8 cellular contexts compared by ENCODE assay signal in the genomic region with DNA sequence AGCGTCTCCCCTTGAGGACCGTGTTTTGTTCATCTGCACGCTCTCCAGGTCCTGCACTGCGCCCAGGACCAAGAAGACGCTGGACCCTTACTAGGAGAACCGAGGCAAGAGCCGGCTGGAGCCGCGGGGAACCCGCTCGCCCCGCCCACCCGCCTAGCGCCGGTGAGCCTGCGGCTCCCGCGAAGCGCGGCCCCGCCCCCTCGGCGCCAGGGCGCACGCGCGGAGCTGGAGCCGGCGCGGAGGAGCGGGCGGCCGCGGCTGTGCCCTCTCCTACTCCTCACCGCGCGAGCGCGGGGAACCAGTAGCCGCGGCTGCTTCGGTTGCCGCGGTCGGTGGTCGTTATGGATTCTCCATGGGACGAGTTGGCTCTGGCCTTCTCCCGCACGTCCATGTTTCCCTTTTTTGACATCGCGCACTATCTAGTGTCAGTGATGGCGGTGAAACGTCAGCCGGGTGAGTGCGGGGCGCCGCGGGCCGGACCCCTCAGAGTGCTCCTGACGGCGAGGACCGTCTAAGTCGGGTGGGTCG. TPM values are rescaled to one million over a fixed set of nuclear protein-coding genes. Genes with fewer than 3 reads are reported as not detected.
A peak's percentile ranks its signal among the peaks of the same experiment; 100 is the strongest.
DNase-seq lines count a peak whose midpoint lies in the region; ATAC-seq and TF ChIP-seq lines count a peak whose summit lies in the region.

A gene with protein sequence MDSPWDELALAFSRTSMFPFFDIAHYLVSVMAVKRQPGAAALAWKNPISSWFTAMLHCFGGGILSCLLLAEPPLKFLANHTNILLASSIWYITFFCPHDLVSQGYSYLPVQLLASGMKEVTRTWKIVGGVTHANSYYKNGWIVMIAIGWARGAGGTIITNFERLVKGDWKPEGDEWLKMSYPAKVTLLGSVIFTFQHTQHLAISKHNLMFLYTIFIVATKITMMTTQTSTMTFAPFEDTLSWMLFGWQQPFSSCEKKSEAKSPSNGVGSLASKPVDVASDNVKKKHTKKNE (plus strand): TSS at position 222 of the 528 bp plus-strand sequence. CDS start 120 bp downstream, at position 342.

- no peaks in the 10 kb centered on the region; the same call in 1 of the 2 replicates for H4K20me1 ChIP-seq in DND-41 (ENCODE audit: insufficient read depth, low read length)

- H3K4me3 Mint-ChIP-seq in nephron progenitor cell, result peak within 1 kb of the TSS; percentile 87
- peak within 1 kb of the TSS; percentile 89 for H3K4me3 Mint-ChIP-seq in stimulated activated naive CD8-positive, alpha-beta T cell treated with anti-CD3 and anti-CD28 coated beads, Interleukin-15, Interleukin-2, amounts not matched to agents 100 ng/mL and 50 ng/mL, for 24 hours

- peaks cover 50% of the 10 kb centered on the region for H3K27me3 Mint-ChIP-seq in nephron progenitor cell (ENCODE audit: low read depth, poor library complexity)
- H3K27me3 Mint-ChIP-seq in stimulated activated naive CD8-positive, alpha-beta T cell treated with anti-CD3 and anti-CD28 coated beads, Interleukin-15, Interleukin-2, amounts not matched to agents 100 ng/mL and 50 ng/mL, for 24 hours, result peaks cover 23% of the 10 kb centered on the region

- H3K4me3 ChIP-seq in DND-41 (ENCODE audit: low read depth in 1 of 2, low read length in 2 of 2), result peak within 1 kb of the TSS; percentile 52 to 90; a peak in 3 of 4 replicates
- H3K4me3 ChIP-seq in fibroblast of the aortic adventitia (ENCODE audit: low read depth, low read length), result peak within 1 kb of the TSS; percentile 80

- peaks cover 10% of the 10 kb centered on the region; the same call in 1 of the 2 replicates for H3K79me2 ChIP-seq in DND-41 (ENCODE audit: insufficient read depth, low read length)

- DNase-seq in DND-41, result peak; percentile 75
- DNase-seq in HuH-7 (ENCODE audit: low spot score), result peak; percentile 85
- peak; percentile 53 to 69 for DNase-seq in activated T-helper 1 cell treated with anti-CD3 and anti-CD28 coated beads, Interleukin-2, amount 50 U/mL, for 16 hours (ENCODE audit: low read depth in 1 of 2, low spot score in 1 of 2)
- peak; percentile 66 for DNase-seq in fibroblast of the aortic adventitia (ENCODE audit: low read depth)
- peak; percentile 92 for DNase-seq in nephron progenitor cell

- H3K27ac ChIP-seq in DND-41 (ENCODE audit: low read length), result peak within 1 kb of the TSS; percentile 64

- H3K9ac ChIP-seq in DND-41 (ENCODE audit: low read depth, low read length), result peak within 1 kb of the TSS; percentile 67

- H3K4me1 Mint-ChIP-seq in nephron progenitor cell, result peaks cover 42% of the 10 kb centered on the region
- H3K4me1 Mint-ChIP-seq in stimulated activated naive CD8-positive, alpha-beta T cell treated with anti-CD3 and anti-CD28 coated beads, Interleukin-15, Interleukin-2, amounts not matched to agents 100 ng/mL and 50 ng/mL, for 24 hours (ENCODE audit: low read depth), result peaks cover 34% of the 10 kb centered on the region

- peaks cover 14% of the 10 kb centered on the region for H3K27me3 ChIP-seq in DND-41 (ENCODE audit: insufficient read depth, low read length, poor library complexity)

- H3K27ac Mint-ChIP-seq in nephron progenitor cell, result no peak within 1 kb of the TSS
- H3K27ac Mint-ChIP-seq in stimulated activated naive CD8-positive, alpha-beta T cell treated with anti-CD3 and anti-CD28 coated beads, Interleukin-15, Interleukin-2, amounts not matched to agents 100 ng/mL and 50 ng/mL, for 24 hours, result peak within 1 kb of the TSS; percentile 60

- peaks cover 5% of the 10 kb centered on the region for H3K36me3 Mint-ChIP-seq in nephron progenitor cell (ENCODE audit: low read depth)
- H3K36me3 Mint-ChIP-seq in stimulated activated naive CD8-positive, alpha-beta T cell treated with anti-CD3 and anti-CD28 coated beads, Interleukin-15, Interleukin-2, amounts not matched to agents 100 ng/mL and 50 ng/mL, for 24 hours (ENCODE audit: low read depth), result no peaks in the 10 kb centered on the region

- no peaks in the 10 kb centered on the region for H3K9me3 ChIP-seq in DND-41 (ENCODE audit: insufficient read depth, low read length, severe bottlenecking)

- TF ChIP-seq CTCF in DND-41 (IDR thresholded peaks at IDR 0.05; ENCODE audit: borderline replicate concordance, extremely low read depth, low read length, poor library complexity, severe bottlenecking) (no peak), fibroblast of the aortic adventitia (IDR thresholded peaks at IDR 0.05; ENCODE audit: insufficient read depth, low read length) (no peak), nephron progenitor cell (IDR thresholded peaks at IDR 0.05) (no peak)

- peak; percentile 88 for ATAC-seq in DND-41 (ENCODE audit: insufficient read depth, low read depth)
- peak; percentile 72 for ATAC-seq in GM21529 (IDR thresholded peaks at IDR 0.05; ENCODE audit: unreplicated experiment)

- H2AFZ ChIP-seq in DND-41 (ENCODE audit: low read depth, low read length), result peak within 1 kb of the TSS; percentile 89

- H3K36me3 ChIP-seq in DND-41 (ENCODE audit: insufficient read depth, low read length), result no peaks in the 10 kb centered on the region

- peak within 1 kb of the TSS; percentile 97 for H3K4me2 ChIP-seq in DND-41 (ENCODE audit: insufficient read depth, low read length)

- H3K9me3 Mint-ChIP-seq in nephron progenitor cell, result peaks cover 3% of the 10 kb centered on the region
- no peaks in the 10 kb centered on the region for H3K9me3 Mint-ChIP-seq in stimulated activated naive CD8-positive, alpha-beta T cell treated with anti-CD3 and anti-CD28 coated beads, Interleukin-15, Interleukin-2, amounts not matched to agents 100 ng/mL and 50 ng/mL, for 24 hours

- peaks cover 28% of the 10 kb centered on the region for H3K4me1 ChIP-seq in DND-41 (ENCODE audit: insufficient read depth, low read length)

TF ChIP-seq in PFSK-1, 5 proteins besides CTCF, POLR2A, EP300 and RAD21:
- TF ChIP-seq POLR2AphosphoS5 (IDR thresholded peaks at IDR 0.05; ENCODE audit: low read depth, low read length) (no peak; the same call in 1 of the 2 replicates), FOXP2 (optimal IDR thresholded peaks at IDR 0.05; ENCODE audit: borderline replicate concordance, extremely low read depth, extremely low read length, insufficient read depth) (peak; percentile 33)

RNA-seq across cellular contexts. Expression of the gene that starts here (rescaled TPM):
- 12.6 TPM for polyA plus RNA-seq in PFSK-1 (2012; ENCODE audit: insufficient read length, low read depth)
- 17.7 and 36.0 TPM in 2 replicates for total RNA-seq in fibroblast of the aortic adventitia (ENCODE audit: low replicate concordance)

Comparison
In these comparisons a context has a peak if more than half of its experiments do, and no peak if none do; other contexts are left out.
1. Peak in every context shown above with its lines: DNase-seq, ATAC-seq, H3K4me3 ChIP-seq and H3K27ac ChIP-seq.